ENCODE assay signal across 19 cellular contexts in genomic region chr1:72432645-72433267, GRCh38.
A peak's percentile ranks its signal among the peaks of the same experiment; 100 is the strongest.
DNase-seq lines count a peak whose midpoint lies in the region; ATAC-seq and TF ChIP-seq lines count a peak whose summit lies in the region.
"Had no signal": no experiment of that assay in that cellular context is flagged by ENCODE, and none has a peak within 500 bp of the region (broad histone marks: within the 10 kb centered on the region; RNA-seq: fewer than 3 reads in every experiment).

No MANE protein-coding gene starts in this region.

- 68 to 73% (median 72%) methylated on average over 5 of the region's 5 CpGs for WGBS in psoas muscle, 3 donors

- TF ChIP-seq CTCF in Caco-2 (IDR thresholded peaks at IDR 0.05; ENCODE audit: insufficient read depth in 1 of 2, low read depth in 1 of 2, low read length in 1 of 2, severe bottlenecking in 1 of 2, unreplicated experiment in 1 of 2) (no peak), osteocyte (IDR thresholded peaks at IDR 0.05) (no peak), psoas muscle (IDR thresholded peaks at IDR 0.05) (no peak)

- no TSS peak for BruUV-seq in Caco-2 (replicated peaks; lab: Mats Ljungman, UMichigan)

- POLR2A ChIA-PET in Caco-2 (lab: Charles Lee): no interaction called here

- no peaks in the 10 kb centered on the region for H3K36me3 Mint-ChIP-seq in Caco-2 (ENCODE audit: insufficient read depth, unreplicated experiment)
- H3K36me3 Mint-ChIP-seq in osteocyte (ENCODE audit: unreplicated experiment): no peaks in the 10 kb centered on the region

- peak; percentile 38 for ATAC-seq in GM18909 (IDR thresholded peaks at IDR 0.05; ENCODE audit: poor library complexity, unreplicated experiment)
- peak; percentile 36 for ATAC-seq in HG02678 (IDR thresholded peaks at IDR 0.05; ENCODE audit: unreplicated experiment)
- peak; percentile 58 for ATAC-seq in HG03565 (IDR thresholded peaks at IDR 0.05; ENCODE audit: unreplicated experiment)
- ATAC-seq in psoas muscle: no peak
- ATAC-seq: activated T-helper 17 cell treated with anti-CD3 and anti-CD28 coated beads, Interleukin-2, amount 50 U/mL, for 72 hours; left lung had no signal

- no peak overlapping the region for H3K27ac Mint-ChIP-seq in Caco-2 (ENCODE audit: unreplicated experiment)
- no peak overlapping the region for H3K27ac Mint-ChIP-seq in osteocyte (ENCODE audit: unreplicated experiment)
- H3K27ac Mint-ChIP-seq: activated T-helper 17 cell treated with anti-CD3 and anti-CD28 coated beads, Interleukin-2, amount 50 U/mL, for 72 hours had no signal

- no peaks in the 10 kb centered on the region for H3K4me1 Mint-ChIP-seq in Caco-2 (ENCODE audit: low read depth, unreplicated experiment)
- peaks cover under 1% of the 10 kb centered on the region for H3K4me1 Mint-ChIP-seq in osteocyte (ENCODE audit: unreplicated experiment)
- H3K4me1 Mint-ChIP-seq: activated T-helper 17 cell treated with anti-CD3 and anti-CD28 coated beads, Interleukin-2, amount 50 U/mL, for 72 hours had no signal

- intact Hi-C loops in Caco-2 (cut with micrococcal nuclease; ENCODE audit: unreplicated experiment) (no loop called here), psoas muscle (cut with DNase I) (no loop called here)

- no peak overlapping the region for H3K4me3 ChIP-seq in Caco-2 (ENCODE audit: low read depth, low read length)
- no peak overlapping the region for H3K4me3 ChIP-seq in psoas muscle
- H3K4me3 ChIP-seq: left lung, sigmoid colon, suprapubic skin had no signal

- H3K9me3 Mint-ChIP-seq in Caco-2 (ENCODE audit: unreplicated experiment) (no peaks in the 10 kb centered on the region), osteocyte (ENCODE audit: unreplicated experiment) (peaks cover 16% of the 10 kb centered on the region)

- no peaks in the 10 kb centered on the region for H3K9me3 ChIP-seq in Caco-2
- H3K9me3 ChIP-seq in psoas muscle: no peaks in the 10 kb centered on the region
- H3K9me3 ChIP-seq: sigmoid colon had no signal

- H3K27me3 Mint-ChIP-seq in Caco-2 (ENCODE audit: insufficient read depth, unreplicated experiment) (no peaks in the 10 kb centered on the region), osteocyte (ENCODE audit: unreplicated experiment) (no peaks in the 10 kb centered on the region)
- H3K27me3 Mint-ChIP-seq: activated T-helper 17 cell treated with anti-CD3 and anti-CD28 coated beads, Interleukin-2, amount 50 U/mL, for 72 hours had no signal

- H3K4me1 ChIP-seq in Caco-2 (no peaks in the 10 kb centered on the region), psoas muscle (no peaks in the 10 kb centered on the region)
- H3K4me1 ChIP-seq: left lung, sigmoid colon, suprapubic skin had no signal

- CTCF ChIA-PET in Caco-2 (lab: Charles Lee): no interaction called here

- H3K36me3 ChIP-seq in Caco-2 (ENCODE audit: control insufficient read depth, insufficient read depth, low read length): no peaks in the 10 kb centered on the region
- H3K36me3 ChIP-seq in psoas muscle (ENCODE audit: insufficient read depth in 1 of 2, low read depth in 1 of 2): no peaks in the 10 kb centered on the region
- H3K36me3 ChIP-seq: left lung, sigmoid colon, suprapubic skin had no signal

- H3K27me3 ChIP-seq in Caco-2 (replicated peaks; ENCODE audit: control insufficient read depth, insufficient read depth, low read length): no peaks in the 10 kb centered on the region
- H3K27me3 ChIP-seq in psoas muscle (ENCODE audit: insufficient read depth in 3 of 3, low read length in 2 of 3): no peaks in the 10 kb centered on the region
- H3K27me3 ChIP-seq: left lung, sigmoid colon, suprapubic skin had no signal

- peak; percentile 19 for DNase-seq in myocyte (ENCODE audit: low read depth)
- DNase-seq in Caco-2: no peak
- no peak for DNase-seq in osteocyte (ENCODE audit: extremely low spot score, unreplicated experiment)
- DNase-seq in psoas muscle: no peak
- DNase-seq: Calu3; central memory CD4-positive, alpha-beta T cell; effector memory CD4-positive, alpha-beta T cell; left lung; NCI-H1417 treated with DMSO at 0.1 percent for 48 hours; NCI-H446; Right ventricle myocardium superior; sigmoid colon; stimulated activated CD4-positive, alpha-beta T cell treated with anti-CD3 and anti-CD28 coated beads, Interleukin-2, amount 100 ng/mL, for 48 hours; T-helper 2 cell had no signal

- H3K4me3 Mint-ChIP-seq in Caco-2 (ENCODE audit: unreplicated experiment): no peak overlapping the region
- no peak overlapping the region for H3K4me3 Mint-ChIP-seq in osteocyte (ENCODE audit: unreplicated experiment)
- H3K4me3 Mint-ChIP-seq: activated T-helper 17 cell treated with anti-CD3 and anti-CD28 coated beads, Interleukin-2, amount 50 U/mL, for 72 hours had no signal

- no peak overlapping the region for H3K27ac ChIP-seq in psoas muscle
- H3K27ac ChIP-seq: left lung, sigmoid colon, suprapubic skin had no signal

Comparison
In these comparisons a context has a peak if more than half of its experiments do, and no peak if none do; other contexts are left out.
1. ATAC-seq: peak in GM18909 (single experiment), HG02678 (single experiment) and HG03565 (single experiment); none in psoas muscle (0 of 4).